Comparison of ENCODE assay signal across 19 cellular contexts in genomic region chr15:40915679-40916078, GRCh38. TPM values are rescaled to one million over a fixed set of nuclear protein-coding genes. Genes with fewer than 3 reads are reported as not detected.
A peak's percentile ranks its signal among the peaks of the same experiment; 100 is the strongest.
DNase-seq lines count a peak whose midpoint lies in the region; ATAC-seq, FAIRE-seq and TF ChIP-seq lines count a peak whose summit lies in the region.
"Had no signal": no experiment of that assay in that cellular context is flagged by ENCODE, and none has a peak within 500 bp of the region (broad histone marks: within the 10 kb centered on the region; RNA-seq: fewer than 3 reads in every experiment).

No MANE protein-coding gene starts in this region.

- H3K79me1 ChIP-seq in H1 (ENCODE audit: low read depth, low read length) (no peaks in the 10 kb centered on the region), neuronal stem cell (ENCODE audit: low read depth, low read length) (peaks cover 4% of the 10 kb centered on the region)

- H4K20me1 ChIP-seq in H1 (replicated peaks in 1 of 2; ENCODE audit: control insufficient read depth in 1 of 2, insufficient read depth in 2 of 2, low read length in 2 of 2): no peaks in the 10 kb centered on the region

- intact Hi-C loops in left ventricle myocardium inferior (cut with micrococcal nuclease) (no loop called here), cardiac septum (cut with DNase I) (no loop called here)
- intact Hi-C loops in CD8-positive, alpha-beta T cell (cut with DNase I, micrococcal nuclease): no loop called here

- DNase-seq in left ventricle myocardium inferior (no peak), cardiac septum (ENCODE audit: low spot score) (no peak), H1 (ENCODE audit: low read depth in 1 of 2, low spot score in 2 of 2) (no peak), neuronal stem cell (ENCODE audit: low spot score) (no peak), anterior cingulate cortex (lab: John Stamatoyannopoulos, UW) (no peak)
- no peak for DNase-seq in CD8-positive, alpha-beta T cell
- no peak for DNase-seq in activated CD4-positive, alpha-beta T cell treated with anti-CD3 and anti-CD28 coated beads, Interleukin-2, amount 50 U/mL, for 48 hours
- DNase-seq: C1 segment of cervical spinal cord, DMS79, NCI-H1417, NCI-H187, NCI-H2227 treated with DMSO at 0.1 percent for 48 hours, NCI-H510A treated with DMSO at 0.1 percent for 48 hours, NCI-H774, OCI-M1, SIG-M5 had no signal

- TF ChIP-seq CTCF in left ventricle myocardium inferior (IDR thresholded peaks at IDR 0.05; ENCODE audit: borderline replicate concordance): no peak
- no peak for TF ChIP-seq CTCF in H1 (IDR thresholded peaks at IDR 0.05; ENCODE audit: control extremely low read depth in 1 of 3, insufficient read depth in 1 of 3, low read depth in 1 of 3, low read length in 3 of 3)
- TF ChIP-seq CTCF in CD8-positive, alpha-beta T cell (IDR thresholded peaks at IDR 0.05): no peak

- no peak for ATAC-seq in CD8-positive, alpha-beta T cell

- H2BK20ac ChIP-seq in H1 (ENCODE audit: low read length): no peak overlapping the region

- H3K9ac ChIP-seq in H1 (replicated peaks in 1 of 4; ENCODE audit: extremely low read depth in 1 of 4, low read depth in 3 of 4, low read length in 3 of 4): no peak overlapping the region
- H3K9ac ChIP-seq in neuronal stem cell (ENCODE audit: low read depth, low read length, poor library complexity): peak overlapping the region; percentile 36

- peak overlapping the region; percentile 87 for H3K27ac ChIP-seq in left ventricle myocardium inferior (replicated peaks)
- no peak overlapping the region for H3K27ac ChIP-seq in H1 (ENCODE audit: low read depth, low read length)
- H3K27ac ChIP-seq in neuronal stem cell (replicated peaks; ENCODE audit: low read length): no peak overlapping the region
- H3K27ac ChIP-seq in CD8-positive, alpha-beta T cell (ENCODE audit: low read depth, low read length): no peak overlapping the region

- H3K79me2 ChIP-seq in H1 (ENCODE audit: control insufficient read depth in 1 of 2, insufficient read depth in 2 of 2, low read length in 2 of 2): no peaks in the 10 kb centered on the region

- H3K56ac ChIP-seq in H1 (replicated peaks; ENCODE audit: insufficient read length, low read depth, low read length): no peak overlapping the region

- H3K4me1 Mint-ChIP-seq in CD8-positive, alpha-beta T cell (ENCODE audit: low read depth): peaks cover 1% of the 10 kb centered on the region

- H4K5ac ChIP-seq in H1 (ENCODE audit: insufficient read length, low read depth, low read length): no peak overlapping the region

- H3K18ac ChIP-seq in H1 (ENCODE audit: extremely low read depth, low read length) (no peak overlapping the region; the same call in none of the 2 replicates), neuronal stem cell (ENCODE audit: low read length) (peak overlapping the region; percentile 81)

- no peak overlapping the region for H4K8ac ChIP-seq in H1 (ENCODE audit: extremely low read depth, insufficient read depth, low read length)
- no peak overlapping the region for H4K8ac ChIP-seq in neuronal stem cell (ENCODE audit: low read depth, low read length)

- TF ChIP-seq RAD21 in H1 (IDR thresholded peaks at IDR 0.05 in 1 of 2, conservative IDR thresholded peaks at IDR 0.05 in 1 of 2; ENCODE audit: low read depth in 2 of 2, low read length in 2 of 2): no peak

- H2AK5ac ChIP-seq in H1 (ENCODE audit: low read depth, low read length) (no peak overlapping the region), neuronal stem cell (ENCODE audit: low read depth, low read length) (peak overlapping the region; percentile 30)

- no peak overlapping the region for H2BK120ac ChIP-seq in H1 (replicated peaks; ENCODE audit: low read depth, low read length)
- H2BK120ac ChIP-seq in neuronal stem cell (ENCODE audit: low read depth, low read length): no peak overlapping the region

- no peaks in the 10 kb centered on the region for H3K9me3 ChIP-seq in left ventricle myocardium inferior (replicated peaks)
- H3K9me3 ChIP-seq in H1 (ENCODE audit: insufficient read depth in 2 of 2, low read depth in 1 of 2, low read length in 1 of 2): no peaks in the 10 kb centered on the region
- peaks cover 0 to 3% of the 10 kb centered on the region in 2 donors for H3K9me3 ChIP-seq in neuronal stem cell (replicated peaks in 1 of 2; ENCODE audit: control insufficient read depth in 2 of 2, insufficient read depth in 1 of 2, low read depth in 1 of 2, low read length in 2 of 2)
- H3K9me3 ChIP-seq in CD8-positive, alpha-beta T cell (ENCODE audit: low read length): no peaks in the 10 kb centered on the region

- no peak overlapping the region for H2BK15ac ChIP-seq in H1 (ENCODE audit: low read length)
- H2BK15ac ChIP-seq in neuronal stem cell (ENCODE audit: low read length): peak overlapping the region; percentile 98

- H3K23me2 ChIP-seq in H1 (ENCODE audit: low read depth, low read length): peaks cover 4% of the 10 kb centered on the region; the same call in 1 of the 2 replicates

- 84% methylated on average over 6 of the region's 6 CpGs; no CpG with 5 or more reads in 1 of the 2 experiments for WGBS in H1 (ENCODE audit: extremely low coverage in 1 of 2, insufficient coverage in 1 of 2, insufficient read length in 1 of 2, insufficient replicate concordance in 2 of 2, low coverage in 1 of 2, low lambda C conversion rate in 2 of 2, missing lambda C conversion rate in 1 of 2), 2 experiments
- WGBS in neuronal stem cell (ENCODE audit: extremely low coverage in 2 of 2, insufficient read length in 2 of 2, insufficient replicate concordance in 1 of 2), 2 donors: no CpG with 5 or more reads among the region's 6 CpGs

- H4K91ac ChIP-seq in H1 (replicated peaks; ENCODE audit: insufficient read length, low read length): no peak overlapping the region
- H4K91ac ChIP-seq in neuronal stem cell (ENCODE audit: low read depth, low read length, poor library complexity): no peak overlapping the region

- FAIRE-seq in H1 (lab: Jason Lieb, UNC): no peak
- FAIRE-seq: A204.1, GM12892, GM18507 had no signal

- no peak overlapping the region for H3K27ac Mint-ChIP-seq in CD8-positive, alpha-beta T cell

- H3K4me3 ChIP-seq in left ventricle myocardium inferior: no peak overlapping the region
- no peak overlapping the region for H3K4me3 ChIP-seq in H1 (ENCODE audit: extremely low read depth in 1 of 4, insufficient read depth in 2 of 4, low read depth in 3 of 4, low read length in 4 of 4)
- no peak overlapping the region for H3K4me3 ChIP-seq in neuronal stem cell (ENCODE audit: low read length in 2 of 2)
- H3K4me3 ChIP-seq in CD8-positive, alpha-beta T cell (ENCODE audit: low read depth, low read length): no peak overlapping the region

- H3K4me2 ChIP-seq in H1 (ENCODE audit: insufficient read depth in 1 of 2, low read depth in 2 of 2, low read length in 2 of 2) (no peak overlapping the region), neuronal stem cell (ENCODE audit: insufficient read depth, low read length, poor library complexity, severe bottlenecking) (no peak overlapping the region)

- POLR2A ChIA-PET in H1 (lab: Charles Lee; ENCODE audit: partially characterized antibody): interaction anchor here (1.0 to 43.8 kb wide), 6 partner anchors 8 to 44 kb away, joined by 5 to 1505 read pairs (median 10); partner anchors contain the start of genes CHAC1 and DLL4
- POLR2A ChIA-PET in CD8-positive, alpha-beta T cell (lab: Charles Lee): interaction anchor here (0.7 to 1.2 kb wide), 2 partner anchors 9 to 880 kb away, joined by 3 to 4 read pairs; no protein-coding TSS in a partner anchor

- no peak overlapping the region for H3K4me3 Mint-ChIP-seq in CD8-positive, alpha-beta T cell

- H3K14ac ChIP-seq in H1 (ENCODE audit: insufficient read length): no peak overlapping the region
- H3K14ac ChIP-seq in neuronal stem cell (ENCODE audit: low read length): no peak overlapping the region

- 0 out of 2 replicates have a peak overlapping the region, but pooled peaks have one; percentile 33 for H2BK12ac ChIP-seq in H1 (ENCODE audit: low read depth, low read length)
- H2BK12ac ChIP-seq in neuronal stem cell (ENCODE audit: low read length): no peak overlapping the region

- no peak for TF ChIP-seq POLR2A in H1 (IDR thresholded peaks at IDR 0.05; ENCODE audit: control extremely low read depth in 1 of 2, low read depth in 2 of 2, low read length in 2 of 2)

- H3K23ac ChIP-seq in H1 (ENCODE audit: insufficient read length) (no peak overlapping the region), neuronal stem cell (ENCODE audit: low read depth, low read length, poor library complexity) (no peak overlapping the region)

- H3K9me3 Mint-ChIP-seq in CD8-positive, alpha-beta T cell: no peaks in the 10 kb centered on the region

- no peaks in the 10 kb centered on the region for H3K36me3 ChIP-seq in left ventricle myocardium inferior
- H3K36me3 ChIP-seq in H1 (ENCODE audit: control insufficient read depth in 2 of 4, insufficient read depth in 4 of 4, low read length in 3 of 4): no peaks in the 10 kb centered on the region
- H3K36me3 ChIP-seq in neuronal stem cell (replicated peaks in 1 of 2; ENCODE audit: control insufficient read depth in 2 of 2, insufficient read depth in 2 of 2, low read length in 2 of 2): peaks cover 0 to 2% of the 10 kb centered on the region in 2 donors
- H3K36me3 ChIP-seq in CD8-positive, alpha-beta T cell (ENCODE audit: insufficient read depth, low read length): no peaks in the 10 kb centered on the region

- TF ChIP-seq EP300 in H1 (IDR thresholded peaks at IDR 0.05; ENCODE audit: borderline replicate concordance in 1 of 2, low read depth in 2 of 2, low read length in 2 of 2): no peak

- H3K4me1 ChIP-seq in left ventricle myocardium inferior (peaks cover 39% of the 10 kb centered on the region), H1 (replicated peaks in 1 of 4; ENCODE audit: control insufficient read depth in 3 of 4, insufficient read depth in 4 of 4, low read length in 3 of 4) (peaks cover 0 to 34% (median 11%) of the 10 kb centered on the region in 4 experiments; a peak in 4 of 7 replicates), neuronal stem cell (ENCODE audit: control insufficient read depth in 2 of 2, insufficient read depth in 1 of 2, low read depth in 1 of 2, low read length in 2 of 2) (peaks cover 18 to 32% of the 10 kb centered on the region in 2 donors)
- H3K4me1 ChIP-seq in CD8-positive, alpha-beta T cell (ENCODE audit: insufficient read depth, low read length): no peaks in the 10 kb centered on the region

- no peaks in the 10 kb centered on the region for H3K36me3 Mint-ChIP-seq in CD8-positive, alpha-beta T cell

- H3K4ac ChIP-seq in H1 (replicated peaks; ENCODE audit: insufficient read length, low read depth, low read length) (no peak overlapping the region), neuronal stem cell (ENCODE audit: low read length) (no peak overlapping the region)

- H3K27me3 Mint-ChIP-seq in CD8-positive, alpha-beta T cell (ENCODE audit: low read depth): no peaks in the 10 kb centered on the region

- CTCF ChIA-PET in H1 (lab: Charles Lee; ENCODE audit: partially characterized antibody): interaction anchor here (0.7 to 24.4 kb wide), 16 partner anchors 12 to 548 kb away, joined by 3 to 619 read pairs (median 4); partner anchors contain the start of genes CHAC1, DLL4 and VPS18
- CTCF ChIA-PET in CD8-positive, alpha-beta T cell (lab: Charles Lee): interaction anchor here (1.0 to 7.8 kb wide), 4 partner anchors 11 to 270 kb away, joined by 3 to 60 read pairs (median 3); no protein-coding TSS in a partner anchor

- H2AFZ ChIP-seq in H1 (ENCODE audit: low read length) (no peak overlapping the region), neuronal stem cell (ENCODE audit: low read length) (peak overlapping the region; percentile 25)

- H2BK5ac ChIP-seq in H1 (ENCODE audit: low read depth, low read length) (no peak overlapping the region), neuronal stem cell (ENCODE audit: low read length) (peak overlapping the region; percentile 55)

- H3K27me3 ChIP-seq in left ventricle myocardium inferior (ENCODE audit: low read depth): no peaks in the 10 kb centered on the region
- H3K27me3 ChIP-seq in H1 (replicated peaks in 1 of 4; ENCODE audit: control insufficient read depth in 3 of 4, extremely low read depth in 1 of 4, insufficient read depth in 3 of 4, low read length in 3 of 4): peaks cover 0 to 17% (median 1%) of the 10 kb centered on the region in 4 experiments; a peak in 4 of 7 replicates
- H3K27me3 ChIP-seq in neuronal stem cell (ENCODE audit: control insufficient read depth in 3 of 3, insufficient read depth in 3 of 3, low read depth in 1 of 3, low read length in 3 of 3): peaks cover 0 to 48% (median 3%) of the 10 kb centered on the region in 3 experiments
- no peaks in the 10 kb centered on the region for H3K27me3 ChIP-seq in CD8-positive, alpha-beta T cell (ENCODE audit: insufficient read depth, low read length)

RNA-seq across cellular contexts. Expression of gene DLL4, which starts 13.5 kb away (rescaled TPM):
- total RNA-seq in left ventricle myocardium inferior (11.1 TPM), cardiac septum (11.5 TPM)
- total RNA-seq in H1 (2021; fragmentation: NEBNext Ultra II Directional; extraction: Animal tissue kit (Norgen Biotek cat#: 25700)): 0.48 and 0.60 TPM in 2 replicates
- polyA plus RNA-seq in H1 (2011; rRNA removed): 0.22 and 0.23 TPM in 2 replicates
- polyA plus RNA-seq in H1 (2011; cell fraction: cytosol; rRNA removed): 0.21 TPM
- polyA plus RNA-seq in H1 (2011; cell fraction: nucleus; rRNA removed): 1.0 TPM
- polyA plus RNA-seq in H1 (2012, experiment 1 of 2): 0.12 to 0.18 TPM (median 0.17 TPM) in 3 of 4 replicates, not detected in the other
- 0.16 TPM for polyA plus RNA-seq in H1 (2012, experiment 2 of 2)
- 0.20 TPM for polyA plus RNA-seq in H1 (2013, experiment 1 of 2)
- 0.20 TPM for polyA plus RNA-seq in H1 (2013, experiment 2 of 2)
- 0.27 and 0.85 TPM in 2 replicates for polyA minus RNA-seq in H1 (2011; rRNA and poly(A)+ RNA removed)
- not detected for polyA minus RNA-seq in H1 (2011; cell fraction: cytosol; rRNA and poly(A)+ RNA removed)
- 2.5 TPM for polyA minus RNA-seq in H1 (2011; cell fraction: nucleus; rRNA and poly(A)+ RNA removed)
- 0.20 TPM for polyA plus RNA-seq in neuronal stem cell (2013, experiment 1 of 2)
- polyA plus RNA-seq in neuronal stem cell (2013, experiment 2 of 2): 0.21 TPM
- total RNA-seq in CD8-positive, alpha-beta T cell: under 1 TPM; 0.08 TPM

RNA-seq across cellular contexts. Expression of gene VPS18, which starts 21.4 kb away (rescaled TPM):
- total RNA-seq in left ventricle myocardium inferior (21.3 TPM), cardiac septum (16.0 TPM)
- 31.9 and 32.7 TPM in 2 replicates for total RNA-seq in H1 (2021; fragmentation: NEBNext Ultra II Directional; extraction: Animal tissue kit (Norgen Biotek cat#: 25700))
- polyA plus RNA-seq in H1 (2011; rRNA removed): 28.9 and 32.9 TPM in 2 replicates
- 27.4 TPM for polyA plus RNA-seq in H1 (2011; cell fraction: cytosol; rRNA removed)
- polyA plus RNA-seq in H1 (2011; cell fraction: nucleus; rRNA removed): 35.6 TPM
- polyA plus RNA-seq in H1 (2012, experiment 1 of 2): 19.1 to 31.3 TPM (median 29.5 TPM) in 4 replicates
- 32.6 TPM for polyA plus RNA-seq in H1 (2012, experiment 2 of 2)
- polyA plus RNA-seq in H1 (2013, experiment 1 of 2): 12.6 TPM
- 11.3 TPM for polyA plus RNA-seq in H1 (2013, experiment 2 of 2)
- 65.4 and 80.3 TPM in 2 replicates for polyA minus RNA-seq in H1 (2011; rRNA and poly(A)+ RNA removed)
- 39.1 TPM for polyA minus RNA-seq in H1 (2011; cell fraction: cytosol; rRNA and poly(A)+ RNA removed)
- polyA minus RNA-seq in H1 (2011; cell fraction: nucleus; rRNA and poly(A)+ RNA removed): 31.4 TPM
- 6.1 TPM for polyA plus RNA-seq in neuronal stem cell (2013, experiment 1 of 2)
- polyA plus RNA-seq in neuronal stem cell (2013, experiment 2 of 2): 6.0 TPM
- total RNA-seq in CD8-positive, alpha-beta T cell: 10 to 100 TPM; 21.7 to 23.6 TPM

RNA-seq across cellular contexts. Expression of gene CHAC1, which starts 37.6 kb away (rescaled TPM):
- total RNA-seq in left ventricle myocardium inferior (1.3 TPM), cardiac septum (1.6 TPM)
- 28.7 and 34.3 TPM in 2 replicates for total RNA-seq in H1 (2021; fragmentation: NEBNext Ultra II Directional; extraction: Animal tissue kit (Norgen Biotek cat#: 25700))
- polyA plus RNA-seq in H1 (2011; rRNA removed): 159 and 215 TPM in 2 replicates
- polyA plus RNA-seq in H1 (2011; cell fraction: cytosol; rRNA removed): 112 TPM
- polyA plus RNA-seq in H1 (2011; cell fraction: nucleus; rRNA removed): 104 TPM
- polyA plus RNA-seq in H1 (2012, experiment 1 of 2): 33.4 to 49.1 TPM (median 43.9 TPM) in 4 replicates
- polyA plus RNA-seq in H1 (2012, experiment 2 of 2): 56.2 TPM
- polyA plus RNA-seq in H1 (2013, experiment 1 of 2): 17.9 TPM
- 16.9 TPM for polyA plus RNA-seq in H1 (2013, experiment 2 of 2)
- polyA minus RNA-seq in H1 (2011; rRNA and poly(A)+ RNA removed): 55.7 and 84.0 TPM in 2 replicates
- polyA minus RNA-seq in H1 (2011; cell fraction: cytosol; rRNA and poly(A)+ RNA removed): 89.2 TPM
- polyA minus RNA-seq in H1 (2011; cell fraction: nucleus; rRNA and poly(A)+ RNA removed): 65.8 TPM
- polyA plus RNA-seq in neuronal stem cell (2013, experiment 1 of 2): 3.9 TPM
- 3.7 TPM for polyA plus RNA-seq in neuronal stem cell (2013, experiment 2 of 2)
- total RNA-seq in CD8-positive, alpha-beta T cell: under 1 TPM; 0.22 to 0.69 TPM

RNA-seq across cellular contexts. Expression of gene RHOV, which starts 41.6 kb away (rescaled TPM):
- total RNA-seq in left ventricle myocardium inferior: not detected
- total RNA-seq in cardiac septum: 0.13 TPM
- 2.4 and 2.7 TPM in 2 replicates for total RNA-seq in H1 (2021; fragmentation: NEBNext Ultra II Directional; extraction: Animal tissue kit (Norgen Biotek cat#: 25700))
- 1.5 and 2.2 TPM in 2 replicates for polyA plus RNA-seq in H1 (2011; rRNA removed)
- 2.8 TPM for polyA plus RNA-seq in H1 (2011; cell fraction: cytosol; rRNA removed)
- 2.0 TPM for polyA plus RNA-seq in H1 (2011; cell fraction: nucleus; rRNA removed)
- 3.6 to 3.9 TPM (median 3.7 TPM) in 4 replicates for polyA plus RNA-seq in H1 (2012, experiment 1 of 2)
- 2.3 TPM for polyA plus RNA-seq in H1 (2012, experiment 2 of 2)
- polyA plus RNA-seq in H1 (2013, experiment 1 of 2): 1.5 TPM
- polyA plus RNA-seq in H1 (2013, experiment 2 of 2): 1.4 TPM
- polyA minus RNA-seq in H1 (2011; rRNA and poly(A)+ RNA removed): 1.3 and 1.5 TPM in 2 replicates
- 2.4 TPM for polyA minus RNA-seq in H1 (2011; cell fraction: cytosol; rRNA and poly(A)+ RNA removed)
- polyA minus RNA-seq in H1 (2011; cell fraction: nucleus; rRNA and poly(A)+ RNA removed): 2.9 TPM
- 0.38 TPM for polyA plus RNA-seq in neuronal stem cell (2013, experiment 1 of 2)
- 0.37 TPM for polyA plus RNA-seq in neuronal stem cell (2013, experiment 2 of 2)
- under 1 TPM; 0.24 to 0.25 TPM for total RNA-seq in CD8-positive, alpha-beta T cell

Comparison
In these comparisons a context has a peak if more than half of its experiments do, and no peak if none do; other contexts are left out.
1. RNA of gene CHAC1, which starts 37.6 kb away (total RNA-seq): 28.7 to 34.3 TPM in H1; 1.6 TPM in cardiac septum (single experiment), 1.3 TPM in left ventricle myocardium inferior (single experiment) and 0.22 to 0.69 TPM in CD8-positive, alpha-beta T cell; every median in the first group is over 10 times any median in the second.